In the genomic region with DNA sequence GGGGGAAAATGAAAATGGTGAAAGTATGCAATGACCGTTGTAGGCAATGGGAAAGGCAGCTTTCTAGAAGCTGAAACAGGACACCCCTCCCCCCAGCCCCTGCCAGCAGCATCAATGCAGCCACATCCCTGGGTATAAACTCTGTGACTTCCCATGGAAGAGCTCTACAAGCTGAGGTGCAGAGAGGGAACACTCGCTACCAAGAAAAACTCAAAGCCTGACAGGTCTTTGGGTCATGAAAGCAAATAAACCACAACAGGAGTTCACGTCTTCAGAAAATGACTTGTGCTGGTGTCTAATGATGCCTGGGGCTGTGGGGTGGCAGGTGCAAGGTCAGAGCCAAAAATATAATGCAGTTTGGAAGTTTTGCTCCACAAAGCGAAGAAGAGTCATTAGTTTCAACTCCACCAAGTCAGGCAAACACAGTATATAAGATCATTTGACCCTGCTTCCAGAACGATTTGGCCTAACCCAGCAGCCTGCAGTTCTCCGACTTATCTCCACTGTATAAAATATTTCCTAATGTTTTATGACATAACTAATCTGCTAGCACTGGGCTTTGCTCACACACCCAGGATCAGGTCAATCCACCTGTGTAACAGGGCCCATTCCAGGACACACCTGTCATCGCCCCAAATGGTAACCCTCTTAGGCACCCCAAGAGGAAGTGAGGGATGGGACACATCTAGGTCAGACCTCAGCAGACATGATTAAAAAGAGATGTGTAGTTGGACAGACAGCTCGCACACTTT, we compare ENCODE assay signal across 17 cellular contexts.
DNase-seq lines count a peak whose midpoint lies in the region; ATAC-seq, FAIRE-seq and TF ChIP-seq lines count a peak whose summit lies in the region.
"Had no signal": no experiment of that assay in that cellular context is flagged by ENCODE, and none has a peak within 500 bp of the region (broad histone marks: within the 10 kb centered on the region; RNA-seq: fewer than 3 reads in every experiment).

No MANE protein-coding gene starts in this region.

- intact Hi-C loops in kidney (cut with DNase I) = no loop called here
- intact Hi-C loops in activated naive CD4-positive, alpha-beta T cell treated with anti-CD3 and anti-CD28 coated beads for 36 hours (cut with micrococcal nuclease) = no loop called here

- DNase-seq in H54 (ENCODE audit: insufficient read length, low spot score) = no peak
- DNase-seq in kidney = no peak
- DNase-seq in activated naive CD4-positive, alpha-beta T cell treated with anti-CD3 and anti-CD28 coated beads for 36 hours = no peak
- DNase-seq in stimulated activated CD4-positive, alpha-beta T cell treated with anti-CD3 and anti-CD28 coated beads, Interleukin-4, amount 100 ng/mL, for 4 hours = no peak
- DNase-seq: activated CD4-positive, alpha-beta memory T cell treated with anti-CD3 and anti-CD28 coated beads for 36 hours; activated T-cell treated with anti-CD3 and anti-CD28 coated beads, Interleukin-2, amount 50 U/mL, for 24 hours; C1 segment of cervical spinal cord; effector CD4-positive, alpha-beta T cell; HFFc6; natural killer cell; NCI-H526; stimulated activated CD4-positive, alpha-beta T cell treated with anti-CD3 and anti-CD28 coated beads, Interleukin-2, amount 100 ng/mL, for 24 hours had no signal

- no peak for TF ChIP-seq POLR2A in H54 (IDR thresholded peaks at IDR 0.05; ENCODE audit: low read depth, low read length)

- CTCF ChIA-PET in activated naive CD4-positive, alpha-beta T cell treated with anti-CD3 and anti-CD28 coated beads for 36 hours (lab: Charles Lee) = no interaction called here

- peaks cover 6% of the 10 kb centered on the region for H3K27me3 Mint-ChIP-seq in activated naive CD4-positive, alpha-beta T cell treated with anti-CD3 and anti-CD28 coated beads for 36 hours (ENCODE audit: low read depth)

- no peak overlapping the region for H3K27ac Mint-ChIP-seq in activated naive CD4-positive, alpha-beta T cell treated with anti-CD3 and anti-CD28 coated beads for 36 hours
- H3K27ac Mint-ChIP-seq: activated CD4-positive, alpha-beta memory T cell treated with anti-CD3 and anti-CD28 coated beads for 36 hours; activated naive CD4-positive, alpha-beta T cell treated with anti-CD3 and anti-CD28 coated beads, Interleukin-2, amount 50 U/mL, for 72 hours; activated T-cell treated with anti-CD3 and anti-CD28 coated beads, Interleukin-2, amount 50 U/mL, for 24 hours; HFFc6; natural killer cell had no signal

- H3K4me1 ChIP-seq in kidney (ENCODE audit: control insufficient read depth in 1 of 2, insufficient read depth in 1 of 2, low read depth in 1 of 2, low read length in 2 of 2) (peaks cover 6 to 16% of the 10 kb centered on the region in 2 donors), skeletal muscle tissue (ENCODE audit: control insufficient read depth in 3 of 3, insufficient read depth in 3 of 3, low read length in 3 of 3) (peaks cover 12 to 18% (median 14%) of the 10 kb centered on the region in 3 donors)

- no peak overlapping the region for H3K4me3 Mint-ChIP-seq in activated naive CD4-positive, alpha-beta T cell treated with anti-CD3 and anti-CD28 coated beads for 36 hours
- H3K4me3 Mint-ChIP-seq: activated CD4-positive, alpha-beta memory T cell treated with anti-CD3 and anti-CD28 coated beads for 36 hours; activated T-cell treated with anti-CD3 and anti-CD28 coated beads, Interleukin-2, amount 50 U/mL, for 24 hours; HFFc6; natural killer cell had no signal

- H3K9me3 Mint-ChIP-seq in activated naive CD4-positive, alpha-beta T cell treated with anti-CD3 and anti-CD28 coated beads for 36 hours = no peaks in the 10 kb centered on the region
- H3K9me3 Mint-ChIP-seq: activated CD4-positive, alpha-beta memory T cell treated with anti-CD3 and anti-CD28 coated beads for 36 hours; activated naive CD4-positive, alpha-beta T cell treated with anti-CD3 and anti-CD28 coated beads, Interleukin-2, amount 50 U/mL, for 72 hours; activated T-cell treated with anti-CD3 and anti-CD28 coated beads, Interleukin-2, amount 50 U/mL, for 24 hours; HFFc6; natural killer cell had no signal

- H3K4me3 ChIP-seq in kidney (ENCODE audit: low read length in 2 of 2) = no peak overlapping the region
- H3K4me3 ChIP-seq in skeletal muscle tissue (ENCODE audit: low read length in 3 of 3) = peak overlapping the region in 2 of 3 donors; percentile 15 to 54

- H3K27ac ChIP-seq in VCaP (peak overlapping the region; percentile 86), kidney (ENCODE audit: low read depth in 2 of 2, low read length in 2 of 2) (peak overlapping the region; percentile 61 to 86), skeletal muscle tissue (ENCODE audit: low read depth, low read length) (peak overlapping the region; percentile 69)

- no peak for ATAC-seq in GM19351 (IDR thresholded peaks at IDR 0.05; ENCODE audit: unreplicated experiment)
- ATAC-seq: activated naive CD4-positive, alpha-beta T cell treated with anti-CD3 and anti-CD28 coated beads, Interleukin-2, amount 50 U/mL, for 72 hours; natural killer cell had no signal

- no peaks in the 10 kb centered on the region for H3K4me1 Mint-ChIP-seq in activated naive CD4-positive, alpha-beta T cell treated with anti-CD3 and anti-CD28 coated beads for 36 hours (ENCODE audit: low read depth)
- H3K4me1 Mint-ChIP-seq: natural killer cell had no signal

- H3K9me3 ChIP-seq in kidney (ENCODE audit: control insufficient read depth in 1 of 2, low read length in 2 of 2) (no peaks in the 10 kb centered on the region), skeletal muscle tissue (ENCODE audit: control insufficient read depth in 3 of 3, low read length in 3 of 3) (no peaks in the 10 kb centered on the region)

- TF ChIP-seq CTCF in VCaP (conservative IDR thresholded peaks at IDR 0.05) (no peak), kidney (IDR thresholded peaks at IDR 0.05; ENCODE audit: borderline replicate concordance, extremely low read depth, insufficient read depth) (no peak)

- H3K36me3 ChIP-seq in kidney (ENCODE audit: control insufficient read depth in 1 of 2, insufficient read depth in 2 of 2, low read length in 2 of 2) (no peaks in the 10 kb centered on the region), skeletal muscle tissue (ENCODE audit: control insufficient read depth in 3 of 3, insufficient read depth in 3 of 3, low read length in 3 of 3) (no peaks in the 10 kb centered on the region)

- no peaks in the 10 kb centered on the region for H3K36me3 Mint-ChIP-seq in activated naive CD4-positive, alpha-beta T cell treated with anti-CD3 and anti-CD28 coated beads for 36 hours (ENCODE audit: low read depth)
- H3K36me3 Mint-ChIP-seq: activated CD4-positive, alpha-beta memory T cell treated with anti-CD3 and anti-CD28 coated beads for 36 hours; activated naive CD4-positive, alpha-beta T cell treated with anti-CD3 and anti-CD28 coated beads, Interleukin-2, amount 50 U/mL, for 72 hours; natural killer cell had no signal

- FAIRE-seq in H54 (lab: Jason Lieb, UNC) (peak; percentile 75), kidney (lab: Jason Lieb, UNC) (no peak)
- FAIRE-seq: TTC549 had no signal

- H3K9ac ChIP-seq in kidney (ENCODE audit: low read length in 2 of 2) (peak overlapping the region in 1 of 2 donors; percentile 35), skeletal muscle tissue (ENCODE audit: low read depth in 1 of 3, low read length in 3 of 3) (peak overlapping the region in 1 of 3 donors; percentile 71)

- peaks cover 0 to 8% (median 0%) of the 10 kb centered on the region in 3 donors for H3K27me3 ChIP-seq in skeletal muscle tissue (ENCODE audit: control insufficient read depth in 3 of 3, insufficient read depth in 3 of 3, low read length in 3 of 3)

Comparison
In these comparisons a context has a peak if more than half of its experiments do, and no peak if none do; other contexts are left out.
1. H3K4me3 ChIP-seq: peak in skeletal muscle tissue (2 of 3); none in kidney (0 of 2).
2. Peak in every context shown above with its lines, with median percentiles within 50 percentile points of each other: H3K27ac ChIP-seq.